ENCODE assay signal across 10 cellular contexts in genomic region chr3:20648294-20648693, GRCh38.
DNase-seq lines count a peak whose midpoint lies in the region; ATAC-seq and TF ChIP-seq lines count a peak whose summit lies in the region.
"Had no signal": no experiment of that assay in that cellular context is flagged by ENCODE, and none has a peak within 500 bp of the region (broad histone marks: within the 10 kb centered on the region; RNA-seq: fewer than 3 reads in every experiment).

No MANE protein-coding gene starts in this region.

- peak overlapping the region; percentile 55 for H3K9ac ChIP-seq in mesenchymal stem cell (ENCODE audit: low read length)

- no peak for TF ChIP-seq CTCF in cardiac fibroblast (IDR thresholded peaks at IDR 0.05; ENCODE audit: low read depth, low read length)

- H2BK5ac ChIP-seq in mesenchymal stem cell (ENCODE audit: low read depth, low read length, poor library complexity, severe bottlenecking) = no peak overlapping the region

- CTCF ChIA-PET in HEK293T (lab: Yijun Ruan, JAX) = no interaction called here

- peak; percentile 92 for DNase-seq in EH (ENCODE audit: low read depth)
- DNase-seq in NCI-H524 (lab: John Stamatoyannopoulos, UW) = peak; percentile 24 to 83
- DNase-seq in cardiac fibroblast (ENCODE audit: low read depth in 2 of 2) = peak; percentile 82
- DNase-seq in mesenchymal stem cell = peak; percentile 37
- no peak for DNase-seq in HEK293T (ENCODE audit: extremely low spot score)
- no peak for DNase-seq in H7
- DNase-seq: DMS153, T1000 had no signal

- H3K14ac ChIP-seq in mesenchymal stem cell (ENCODE audit: low read length in 2 of 2) = no peak overlapping the region

- H3K4me3 ChIP-seq in cardiac fibroblast (replicated peaks in 1 of 2; ENCODE audit: low read depth in 2 of 2, low read length in 2 of 2) = no peak overlapping the region
- no peak overlapping the region for H3K4me3 ChIP-seq in mesenchymal stem cell (ENCODE audit: insufficient read depth in 1 of 2, low read depth in 1 of 2, low read length in 2 of 2)
- no peak overlapping the region for H3K4me3 ChIP-seq in H7 (ENCODE audit: insufficient read depth, low read depth, low read length)

- no peaks in the 10 kb centered on the region for H3K79me1 ChIP-seq in mesenchymal stem cell (replicated peaks; ENCODE audit: low read length, poor library complexity, severe bottlenecking)

- no peak overlapping the region for H2BK12ac ChIP-seq in mesenchymal stem cell (ENCODE audit: low read length in 2 of 2)

- H2AK5ac ChIP-seq in mesenchymal stem cell (ENCODE audit: low read length, severe bottlenecking) = no peak overlapping the region

- H3K27me3 ChIP-seq in mesenchymal stem cell (ENCODE audit: control insufficient read depth in 1 of 2, insufficient read depth in 1 of 2, low read length in 2 of 2) = no peaks in the 10 kb centered on the region
- H3K27me3 ChIP-seq in H7 (ENCODE audit: control insufficient read depth, insufficient read depth, low read length) = no peaks in the 10 kb centered on the region

- no peaks in the 10 kb centered on the region for H3K9me3 ChIP-seq in mesenchymal stem cell (ENCODE audit: control insufficient read depth, low read length)

- no peak overlapping the region for H2BK15ac ChIP-seq in mesenchymal stem cell (ENCODE audit: low read depth, poor library complexity, severe bottlenecking)

- no peak overlapping the region for H3K27ac ChIP-seq in mesenchymal stem cell (ENCODE audit: low read length, poor library complexity, severe bottlenecking)

- H2AFZ ChIP-seq in mesenchymal stem cell (ENCODE audit: low read depth, low read length) = no peak overlapping the region

- no peak overlapping the region for H2BK120ac ChIP-seq in mesenchymal stem cell (ENCODE audit: low read depth, low read length)

- POLR2A ChIA-PET in HEK293T (lab: Yijun Ruan, JAX) = no interaction called here

- no CpG with 5 or more reads among the region's 2 CpGs for WGBS in mesenchymal stem cell

- H4K8ac ChIP-seq in mesenchymal stem cell (ENCODE audit: low read length) = no peak overlapping the region

- ATAC-seq in GM18861 (IDR thresholded peaks at IDR 0.05; ENCODE audit: unreplicated experiment) = no peak
- no peak for ATAC-seq in HG03196 (IDR thresholded peaks at IDR 0.05; ENCODE audit: unreplicated experiment)

- no peak overlapping the region for H4K91ac ChIP-seq in mesenchymal stem cell (ENCODE audit: low read length)

- H3K23ac ChIP-seq in mesenchymal stem cell (ENCODE audit: low read length in 2 of 2) = no peak overlapping the region

- no peak overlapping the region for H3K18ac ChIP-seq in mesenchymal stem cell (ENCODE audit: low read depth in 1 of 2, low read length in 2 of 2)

- no peaks in the 10 kb centered on the region for H3K4me1 ChIP-seq in mesenchymal stem cell (ENCODE audit: control insufficient read depth, insufficient read depth, low read depth, low read length)

- H3K4me2 ChIP-seq in mesenchymal stem cell (ENCODE audit: low read length, poor library complexity, severe bottlenecking) = no peak overlapping the region

- no peak overlapping the region for H3K4ac ChIP-seq in mesenchymal stem cell (ENCODE audit: low read depth in 1 of 2, low read length in 2 of 2)

- H3K36me3 ChIP-seq in mesenchymal stem cell (ENCODE audit: control insufficient read depth in 1 of 2, insufficient read depth in 2 of 2, low read depth in 1 of 2, low read length in 2 of 2) = no peaks in the 10 kb centered on the region
- no peaks in the 10 kb centered on the region for H3K36me3 ChIP-seq in H7 (replicated peaks; ENCODE audit: control insufficient read depth, insufficient read depth, low read length)

TF ChIP-seq in HEK293T, 16 proteins besides CTCF, POLR2A, EP300 and RAD21:
- TF ChIP-seq ZNF384 (IDR thresholded peaks at IDR 0.05) = no peak
- TF ChIP-seq NFRKB (IDR thresholded peaks at IDR 0.05) = no peak
- TF ChIP-seq FOXK2 (IDR thresholded peaks at IDR 0.05) = no peak
- TF ChIP-seq LEF1 (IDR thresholded peaks at IDR 0.05; ENCODE audit: borderline replicate concordance) = no peak

Comparison
In these comparisons a context has a peak if more than half of its experiments do, and no peak if none do; other contexts are left out.
1. DNase-seq: peak in EH (single experiment), NCI-H524 (2 of 2), cardiac fibroblast (2 of 2) and mesenchymal stem cell (single experiment); none in HEK293T (single experiment) and H7 (single experiment).